ENCODE assay signal across 8 cellular contexts in the genomic region with DNA sequence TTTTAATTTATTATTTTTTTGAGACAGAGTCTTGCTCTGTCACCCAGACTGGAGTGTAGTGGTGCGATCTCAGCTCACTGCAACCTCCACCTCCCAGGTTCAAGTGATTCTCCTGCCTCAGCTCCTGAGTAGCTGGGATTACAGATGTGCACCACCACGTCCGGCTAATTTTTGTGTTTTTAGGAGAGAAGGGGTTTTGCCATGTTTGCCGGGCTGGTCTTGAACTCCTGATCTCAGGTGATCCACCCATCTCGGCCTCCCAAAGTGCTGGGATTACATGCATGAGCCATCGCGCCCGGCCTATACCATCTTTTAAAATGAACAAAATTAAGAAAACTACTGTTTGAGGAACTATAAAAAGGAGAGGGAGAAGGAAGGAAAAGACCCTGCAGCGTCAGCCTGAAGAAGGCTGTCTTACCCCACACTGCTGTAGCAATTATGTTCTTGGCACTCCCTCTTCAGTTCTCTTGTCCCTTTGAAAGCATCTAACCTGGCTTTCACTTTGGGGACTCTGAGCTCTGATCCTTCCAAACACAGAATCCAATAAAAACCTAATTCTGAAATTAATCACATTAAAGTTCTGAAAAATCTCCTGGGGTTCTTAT. TPM values are rescaled to one million over a fixed set of nuclear protein-coding genes. Genes with fewer than 3 reads are reported as not detected.
DNase-seq lines count a peak whose midpoint lies in the region; ATAC-seq and TF ChIP-seq lines count a peak whose summit lies in the region.
"Not testable (repeated sequence)": the region's sequence is repeated elsewhere in the genome, so short reads cannot be mapped to it uniquely, and the experiment has no call there.

No MANE protein-coding gene starts in this region.

- peak overlapping the region in 1 of 2 experiments; percentile 70; a peak in 3 of 5 replicates for H3K4me3 Mint-ChIP-seq in H9
- H3K4me3 Mint-ChIP-seq in activated CD4-positive, alpha-beta memory T cell treated with anti-CD3 and anti-CD28 coated beads for 36 hours: not testable (repeated sequence)
- peak overlapping the region in 5 of 10 donors; percentile 29 to 42 (median 34) for H3K4me3 Mint-ChIP-seq in naive thymus-derived CD4-positive, alpha-beta T cell

- ATAC-seq in heart left ventricle; naive thymus-derived CD4-positive, alpha-beta T cell: not testable (repeated sequence)

- H3K79me2 ChIP-seq in H9 (ENCODE audit: insufficient read depth, low read length); OCI-LY3 (ENCODE audit: low read length): not testable (repeated sequence)
- H3K79me2 ChIP-seq in mammary epithelial cell (ENCODE audit: insufficient read depth, low read length): peaks cover 34% of the 10 kb centered on the region

- WGBS in H9 (ENCODE audit: extremely low coverage, insufficient read length, low lambda C conversion rate): no CpG with 5 or more reads among the region's 9 CpGs
- WGBS in mammary epithelial cell (ENCODE audit: low coverage, missing lambda C conversion rate): 80% methylated on average over 9 of the region's 9 CpGs
- WGBS in heart left ventricle, 4 donors: 90 to 95% (median 92%) methylated on average over 9 of the region's 9 CpGs
- WGBS in spleen, 5 donors: 49 to 85% (median 62%) methylated on average over 9 of the region's 9 CpGs
- WGBS in urinary bladder: 82% methylated on average over 9 of the region's 9 CpGs

- not testable (repeated sequence) for H4K91ac ChIP-seq in H9 (ENCODE audit: insufficient read length, low read depth, low read length)

- H2AK5ac ChIP-seq in H9 (ENCODE audit: insufficient read length, low read length): not testable (repeated sequence)

- not testable (repeated sequence) for H2BK5ac ChIP-seq in H9 (ENCODE audit: insufficient read length, low read length)

- in situ Hi-C loops in mammary epithelial cell (cut with MboI; ENCODE audit: low sequenced_read_pairs in 2 of 2): not testable (repeated sequence)

- H3K9me3 Mint-ChIP-seq in H9; activated CD4-positive, alpha-beta memory T cell treated with anti-CD3 and anti-CD28 coated beads for 36 hours; naive thymus-derived CD4-positive, alpha-beta T cell: not testable (repeated sequence)

- not testable (repeated sequence) for H3K36me3 ChIP-seq in OCI-LY3 (replicated peaks; ENCODE audit: low read depth, low read length); mammary epithelial cell (ENCODE audit: insufficient read depth, low read length); heart left ventricle; naive thymus-derived CD4-positive, alpha-beta T cell (ENCODE audit: control insufficient read depth in 2 of 3, insufficient read depth in 3 of 3, low read length in 3 of 3); spleen; urinary bladder (ENCODE audit: insufficient read depth)

- not testable (repeated sequence) for H2BK15ac ChIP-seq in H9 (ENCODE audit: low read depth, low read length)

- not testable (repeated sequence) for H4K8ac ChIP-seq in H9 (replicated peaks; ENCODE audit: insufficient read length, low read depth, low read length)

- peaks cover 46 to 53% of the 10 kb centered on the region in 2 experiments for H3K4me1 Mint-ChIP-seq in H9
- peaks cover 58% of the 10 kb centered on the region for H3K4me1 Mint-ChIP-seq in activated CD4-positive, alpha-beta memory T cell treated with anti-CD3 and anti-CD28 coated beads for 36 hours (ENCODE audit: low read depth)
- H3K4me1 Mint-ChIP-seq in naive thymus-derived CD4-positive, alpha-beta T cell: peaks cover 11 to 60% (median 52%) of the 10 kb centered on the region in 7 donors

- H3T11ph ChIP-seq in H9 (ENCODE audit: low read length): not testable (repeated sequence)

- not testable (repeated sequence) for DNase-seq in H9; activated CD4-positive, alpha-beta memory T cell treated with anti-CD3 and anti-CD28 coated beads for 36 hours; mammary epithelial cell; heart left ventricle; naive thymus-derived CD4-positive, alpha-beta T cell; spleen

- H3K23ac ChIP-seq in H9 (ENCODE audit: insufficient read length, low read depth, low read length): not testable (repeated sequence)

- not testable (repeated sequence) for BruUV-seq in mammary epithelial cell (replicated peaks; lab: Mats Ljungman, UMichigan)

- not testable (repeated sequence) for H3K4me2 ChIP-seq in H9 (ENCODE audit: insufficient read depth, insufficient read length, low read length); OCI-LY3 (ENCODE audit: low read length)
- H3K4me2 ChIP-seq in mammary epithelial cell (ENCODE audit: insufficient read depth, low read depth, low read length): peak overlapping the region; percentile 69

- H3K27me3 ChIP-seq in H9 (ENCODE audit: insufficient read depth, low read length); OCI-LY3 (ENCODE audit: low read depth, low read length); mammary epithelial cell (ENCODE audit: insufficient read depth, low read length); heart left ventricle; naive thymus-derived CD4-positive, alpha-beta T cell (ENCODE audit: control insufficient read depth in 2 of 2, insufficient read depth in 2 of 2, low read length in 2 of 2); spleen (replicated peaks in 1 of 7): not testable (repeated sequence)

- not testable (repeated sequence) for H4K20me1 ChIP-seq in H9 (ENCODE audit: control insufficient read depth, insufficient read depth, insufficient read length); OCI-LY3 (ENCODE audit: insufficient read depth, low read length); mammary epithelial cell (ENCODE audit: insufficient read depth, low read length)

- not testable (repeated sequence) for H2BK12ac ChIP-seq in H9 (ENCODE audit: insufficient read length, low read depth, low read length)

- dilution Hi-C loops in mammary epithelial cell (cut with HindIII; ENCODE audit: low sequenced_read_pairs): not testable (repeated sequence)

- H2BK120ac ChIP-seq in H9 (ENCODE audit: low read depth, low read length, poor library complexity, severe bottlenecking): not testable (repeated sequence)

- H3K27ac ChIP-seq in H9 (ENCODE audit: insufficient read length, low read depth, low read length); naive thymus-derived CD4-positive, alpha-beta T cell (ENCODE audit: low read depth, low read length): not testable (repeated sequence)
- 0 out of 2 replicates have a peak overlapping the region, but pooled peaks have one; percentile 87 for H3K27ac ChIP-seq in OCI-LY3 (ENCODE audit: low read length)
- peak overlapping the region; percentile 87 for H3K27ac ChIP-seq in mammary epithelial cell (ENCODE audit: insufficient read depth, low read depth, low read length)
- H3K27ac ChIP-seq in heart left ventricle: peak overlapping the region in 11 of 12 donors; percentile 93 to 100 (median 99)
- H3K27ac ChIP-seq in spleen: peak overlapping the region in 7 of 8 donors; percentile 51 to 95 (median 94)
- peak overlapping the region; percentile 54 for H3K27ac ChIP-seq in urinary bladder (ENCODE audit: low read depth)

- TF ChIP-seq POLR2A in heart left ventricle (IDR thresholded peaks at IDR 0.05); spleen (IDR thresholded peaks at IDR 0.05): not testable (repeated sequence)

- not testable (repeated sequence) for H3K9ac ChIP-seq in H9 (ENCODE audit: extremely low read depth, insufficient read length, low read length); OCI-LY3 (ENCODE audit: low read length)
- peak overlapping the region; percentile 30 for H3K9ac ChIP-seq in mammary epithelial cell (ENCODE audit: insufficient read depth, low read length)

- H4K5ac ChIP-seq in H9 (ENCODE audit: insufficient read length, low read depth, low read length): not testable (repeated sequence)

- H3K27me3 Mint-ChIP-seq in H9 (ENCODE audit: low read depth); activated CD4-positive, alpha-beta memory T cell treated with anti-CD3 and anti-CD28 coated beads for 36 hours; naive thymus-derived CD4-positive, alpha-beta T cell: not testable (repeated sequence)

- H3K18ac ChIP-seq in H9 (ENCODE audit: insufficient read length, low read depth, low read length): not testable (repeated sequence)

- not testable (repeated sequence) for H3K9me3 ChIP-seq in H9 (ENCODE audit: control insufficient read depth, low read depth, low read length); OCI-LY3 (ENCODE audit: insufficient read depth, low read length); mammary epithelial cell (replicated peaks; ENCODE audit: insufficient read depth, low read length); heart left ventricle; naive thymus-derived CD4-positive, alpha-beta T cell (ENCODE audit: control insufficient read depth in 2 of 3, low read length in 3 of 3); spleen

- not testable (repeated sequence) for TF ChIP-seq CTCF in H9 (conservative IDR thresholded peaks at IDR 0.05); OCI-LY3 (IDR thresholded peaks at IDR 0.05; ENCODE audit: low read depth, low read length); mammary epithelial cell (conservative IDR thresholded peaks at IDR 0.05 in 1 of 2, IDR thresholded peaks at IDR 0.05 in 1 of 2; ENCODE audit: extremely low read depth in 1 of 2, insufficient read depth in 1 of 2, low read depth in 1 of 2, low read length in 2 of 2); heart left ventricle (IDR thresholded peaks at IDR 0.05); spleen (IDR thresholded peaks at IDR 0.05 in 8 of 11, conservative IDR thresholded peaks at IDR 0.05 in 3 of 11)

- H2BK20ac ChIP-seq in H9 (ENCODE audit: low read depth, low read length, poor library complexity, severe bottlenecking): not testable (repeated sequence)

- intact Hi-C loops in activated CD4-positive, alpha-beta memory T cell treated with anti-CD3 and anti-CD28 coated beads for 36 hours (cut with micrococcal nuclease): loop anchor here (2.0 to 10.0 kb wide), 5 partner anchors 17 to 1141 kb away; partner anchors contain the start of genes BRD2, GPSM3, LSM2 and LTA
- intact Hi-C loops in mammary epithelial cell (cut with micrococcal nuclease): not testable (repeated sequence)
- intact Hi-C loops in heart left ventricle (cut with DNase I) (loop anchor here in 1 of 10 donors (5.0 kb wide), 1 partner anchor 91 kb away; no protein-coding TSS in a partner anchor), spleen (cut with DNase I; ENCODE audit: low total_unique reads) (loop anchor here (10.0 kb wide), 1 partner anchor 89 kb away; the partner anchor contains the start of gene CLIC1)
- intact Hi-C loops in naive thymus-derived CD4-positive, alpha-beta T cell (cut with micrococcal nuclease): loop anchor here in 1 of 2 donors (10.0 kb wide), 1 partner anchor 371 kb away; the partner anchor contains the start of genes GPSM3 and PBX2

- not testable (repeated sequence) for H3K14ac ChIP-seq in H9 (ENCODE audit: insufficient read depth, low read length)

- POLR2A ChIA-PET in activated CD4-positive, alpha-beta memory T cell treated with anti-CD3 and anti-CD28 coated beads for 36 hours (lab: Charles Lee): interaction anchor here (2.2 kb wide), 1 partner anchor 10 kb away, joined by 12 read pairs; no protein-coding TSS in a partner anchor
- POLR2A ChIA-PET in naive thymus-derived CD4-positive, alpha-beta T cell (lab: Charles Lee): interaction anchor here (0.6 to 1.7 kb wide), 3 partner anchors 12 to 86 kb away, joined by 3 to 5 read pairs (median 4); no protein-coding TSS in a partner anchor

- CTCF ChIA-PET in activated CD4-positive, alpha-beta memory T cell treated with anti-CD3 and anti-CD28 coated beads for 36 hours (lab: Charles Lee): interaction anchor here (1.0 kb wide), 1 partner anchor 9 kb away, joined by 3 read pairs; no protein-coding TSS in a partner anchor
- CTCF ChIA-PET in mammary epithelial cell (lab: Charles Lee; ENCODE audit: low non-redundant PET): not testable (repeated sequence)
- CTCF ChIA-PET in naive thymus-derived CD4-positive, alpha-beta T cell (lab: Charles Lee): interaction anchor here (1.3 kb wide), 1 partner anchor 94 kb away, joined by 6 read pairs; the partner anchor contains the start of gene DDAH2

- H3K23me2 ChIP-seq in H9 (ENCODE audit: insufficient read length, low read depth, low read length, poor library complexity, severe bottlenecking): peaks cover 20% of the 10 kb centered on the region

- H2AFZ ChIP-seq in H9 (ENCODE audit: low read length); OCI-LY3 (ENCODE audit: low read depth, low read length); mammary epithelial cell (ENCODE audit: low read depth, low read length): not testable (repeated sequence)

- H3K27ac Mint-ChIP-seq in H9: peak overlapping the region; percentile 26 to 85 (median 55); a peak in 5 of 7 replicates
- peak overlapping the region; percentile 47 for H3K27ac Mint-ChIP-seq in activated CD4-positive, alpha-beta memory T cell treated with anti-CD3 and anti-CD28 coated beads for 36 hours
- H3K27ac Mint-ChIP-seq in naive thymus-derived CD4-positive, alpha-beta T cell: peak overlapping the region in 6 of 9 donors; percentile 28 to 93 (median 46)

- not testable (repeated sequence) for H3K4me3 ChIP-seq in OCI-LY3 (ENCODE audit: low read length); mammary epithelial cell (replicated peaks in 1 of 3; ENCODE audit: insufficient read depth in 1 of 3, low read depth in 2 of 3, low read length in 3 of 3); naive thymus-derived CD4-positive, alpha-beta T cell (ENCODE audit: low read length); urinary bladder (ENCODE audit: low read depth, low read length)
- H3K4me3 ChIP-seq in heart left ventricle (peak overlapping the region in 1 of 12 donors; percentile 63), spleen (peak overlapping the region in 1 of 8 donors; percentile 51)

- H3K4ac ChIP-seq in H9 (ENCODE audit: low read depth, low read length): not testable (repeated sequence)

- not testable (repeated sequence) for H3K4me1 ChIP-seq in H9 (ENCODE audit: insufficient read depth, low read length); urinary bladder (ENCODE audit: insufficient read depth)
- peaks cover 26% of the 10 kb centered on the region for H3K4me1 ChIP-seq in OCI-LY3 (ENCODE audit: low read length)
- H3K4me1 ChIP-seq in mammary epithelial cell (ENCODE audit: insufficient read depth, low read length): peaks cover 49% of the 10 kb centered on the region
- H3K4me1 ChIP-seq in heart left ventricle: peaks cover 0 to 65% (median 43%) of the 10 kb centered on the region in 12 donors
- H3K4me1 ChIP-seq in naive thymus-derived CD4-positive, alpha-beta T cell (ENCODE audit: control insufficient read depth in 2 of 2, insufficient read depth in 2 of 2, low read length in 2 of 2): peaks cover 18 to 22% of the 10 kb centered on the region in 2 donors
- H3K4me1 ChIP-seq in spleen: peaks cover 34 to 80% (median 62%) of the 10 kb centered on the region in 6 donors

- not testable (repeated sequence) for H3K36me3 Mint-ChIP-seq in H9 (ENCODE audit: insufficient read depth in 1 of 3, low read depth in 3 of 3); activated CD4-positive, alpha-beta memory T cell treated with anti-CD3 and anti-CD28 coated beads for 36 hours; naive thymus-derived CD4-positive, alpha-beta T cell

- H3K56ac ChIP-seq in H9 (ENCODE audit: insufficient read length, low read depth, low read length): not testable (repeated sequence)

- not testable (repeated sequence) for H3K79me1 ChIP-seq in H9 (ENCODE audit: insufficient read depth, low read depth, low read length, poor library complexity, severe bottlenecking)

RNA-seq across cellular contexts. Expression of gene HSPA1B, which starts 3.8 kb away (rescaled TPM):
- 85.1 and 90.5 TPM in 2 replicates for total RNA-seq in H9 (2021)
- 10 to 100 TPM; 59.5 to 62.3 TPM for total RNA-seq in activated CD4-positive, alpha-beta memory T cell treated with anti-CD3 and anti-CD28 coated beads for 36 hours
- total RNA-seq in mammary epithelial cell: 10 to 100 TPM; 60.8 to 74.8 TPM
- polyA plus RNA-seq in mammary epithelial cell: 32.3 TPM
- 66.4 TPM for polyA minus RNA-seq in mammary epithelial cell
- 100 to 1,000 TPM; 120 to 306 (median 146) TPM for total RNA-seq in heart left ventricle
- polyA plus RNA-seq in heart left ventricle: 100 to 1,000 TPM in 1 of 2 donors, 10 to 100 TPM in 1; 35.2 to 149 TPM
- 10 to 100 TPM in 4 of 5 experiments, 1 to 10 TPM in 1; 8.6 to 68.9 (median 28.9) TPM for total RNA-seq in naive thymus-derived CD4-positive, alpha-beta T cell
- polyA plus RNA-seq in naive thymus-derived CD4-positive, alpha-beta T cell: 1 to 10 TPM; 2.8 to 3.6 TPM
- 100 to 1,000 TPM in 1 of 7 donors, 10 to 100 TPM in 6; 40.4 to 372 (median 48.3) TPM for total RNA-seq in spleen
- 10 to 100 TPM in 1 of 3 donors, 1 to 10 TPM in 2; 7.4 to 20.6 (median 8.7) TPM for polyA plus RNA-seq in spleen
- 137 TPM for total RNA-seq in urinary bladder
- 269 TPM for polyA plus RNA-seq in urinary bladder

RNA-seq across cellular contexts. Expression of gene HSPA1A, which starts 8.4 kb away (rescaled TPM):
- 51.2 and 51.7 TPM in 2 replicates for total RNA-seq in H9 (2021)
- 10 to 100 TPM; 68.5 to 69.9 TPM for total RNA-seq in activated CD4-positive, alpha-beta memory T cell treated with anti-CD3 and anti-CD28 coated beads for 36 hours
- total RNA-seq in mammary epithelial cell: 10 to 100 TPM; 67.8 to 99.5 TPM
- polyA plus RNA-seq in mammary epithelial cell: 103 TPM
- polyA minus RNA-seq in mammary epithelial cell: 93.6 TPM
- 100 to 1,000 TPM; 169 to 412 (median 197) TPM for total RNA-seq in heart left ventricle
- polyA plus RNA-seq in heart left ventricle: 100 to 1,000 TPM; 157 to 179 TPM
- 100 to 1,000 TPM in 1 of 5 experiments, 10 to 100 TPM in 3, 1 to 10 TPM in 1; 6.7 to 125 (median 30.3) TPM for total RNA-seq in naive thymus-derived CD4-positive, alpha-beta T cell
- polyA plus RNA-seq in naive thymus-derived CD4-positive, alpha-beta T cell: 10 to 100 TPM; 26.0 to 52.5 TPM
- 100 to 1,000 TPM in 6 of 7 donors, 10 to 100 TPM in 1; 97.7 to 384 (median 127) TPM for total RNA-seq in spleen
- 10 to 100 TPM; 16.4 to 58.5 (median 27.7) TPM for polyA plus RNA-seq in spleen
- total RNA-seq in urinary bladder: 152 TPM
- polyA plus RNA-seq in urinary bladder: 374 TPM

RNA-seq across cellular contexts. Expression of gene HSPA1L, which starts 8.6 kb away (rescaled TPM):
- total RNA-seq in H9 (2021): 1.6 and 2.5 TPM in 2 replicates
- total RNA-seq in activated CD4-positive, alpha-beta memory T cell treated with anti-CD3 and anti-CD28 coated beads for 36 hours: 1 to 10 TPM; 2.0 TPM
- total RNA-seq in mammary epithelial cell: under 1 TPM; 0.42 to 0.83 TPM
- polyA plus RNA-seq in mammary epithelial cell: 0.36 TPM
- polyA minus RNA-seq in mammary epithelial cell: not detected
- total RNA-seq in heart left ventricle: 1 to 10 TPM; 1.3 to 3.6 (median 1.8) TPM
- 1 to 10 TPM in 1 of 2 donors, under 1 TPM in 1; 0.95 to 1.9 TPM for polyA plus RNA-seq in heart left ventricle
- total RNA-seq in naive thymus-derived CD4-positive, alpha-beta T cell: 1 to 10 TPM; 3.3 to 5.5 (median 4.7) TPM
- polyA plus RNA-seq in naive thymus-derived CD4-positive, alpha-beta T cell: 1 to 10 TPM; 2.3 to 3.6 TPM
- 1 to 10 TPM; 2.6 to 3.7 (median 3.1) TPM for total RNA-seq in spleen
- polyA plus RNA-seq in spleen: 1 to 10 TPM in 2 of 3 donors, under 1 TPM in 1; 0.93 to 1.9 (median 1.0) TPM
- total RNA-seq in urinary bladder: 2.5 TPM
- 2.9 TPM for polyA plus RNA-seq in urinary bladder

RNA-seq across cellular contexts. Expression of gene LSM2, which starts 16.9 kb away (rescaled TPM):
- 114 and 123 TPM in 2 replicates for total RNA-seq in H9 (2021)
- 100 to 1,000 TPM; 142 to 143 TPM for total RNA-seq in activated CD4-positive, alpha-beta memory T cell treated with anti-CD3 and anti-CD28 coated beads for 36 hours
- total RNA-seq in mammary epithelial cell: 10 to 100 TPM; 23.8 to 55.0 TPM
- 109 TPM for polyA plus RNA-seq in mammary epithelial cell
- 105 TPM for polyA minus RNA-seq in mammary epithelial cell
- total RNA-seq in heart left ventricle: 10 to 100 TPM; 22.9 to 37.4 (median 25.9) TPM
- 10 to 100 TPM; 27.5 to 64.7 TPM for polyA plus RNA-seq in heart left ventricle
- 10 to 100 TPM; 22.9 to 94.5 (median 29.2) TPM for total RNA-seq in naive thymus-derived CD4-positive, alpha-beta T cell
- polyA plus RNA-seq in naive thymus-derived CD4-positive, alpha-beta T cell: 10 to 100 TPM; 58.9 to 67.9 TPM
- 10 to 100 TPM; 35.9 to 54.4 (median 42.9) TPM for total RNA-seq in spleen
- 10 to 100 TPM; 74.5 to 98.9 (median 80.4) TPM for polyA plus RNA-seq in spleen
- 22.5 TPM for total RNA-seq in urinary bladder
- 69.4 TPM for polyA plus RNA-seq in urinary bladder

RNA-seq across cellular contexts. Expression of gene VARS1, which starts 28.1 kb away (rescaled TPM):
- total RNA-seq in H9 (2021) (148 and 154 TPM in 2 replicates), mammary epithelial cell (100 to 1,000 TPM in 1 of 2 donors, 10 to 100 TPM in 1; 71.8 to 131 TPM), heart left ventricle (10 to 100 TPM; 18.6 to 61.8 (median 26.1) TPM), spleen (10 to 100 TPM; 32.4 to 97.3 (median 62.5) TPM), urinary bladder (16.7 TPM)
- total RNA-seq in activated CD4-positive, alpha-beta memory T cell treated with anti-CD3 and anti-CD28 coated beads for 36 hours: 100 to 1,000 TPM; 141 to 153 TPM
- polyA plus RNA-seq in mammary epithelial cell (51.9 TPM), heart left ventricle (10 to 100 TPM; 21.9 to 54.6 TPM), spleen (10 to 100 TPM; 31.1 to 49.0 (median 38.3) TPM), urinary bladder (34.4 TPM)
- 243 TPM for polyA minus RNA-seq in mammary epithelial cell
- total RNA-seq in naive thymus-derived CD4-positive, alpha-beta T cell: 10 to 100 TPM; 34.3 to 84.2 (median 53.2) TPM
- 10 to 100 TPM; 32.2 to 44.8 TPM for polyA plus RNA-seq in naive thymus-derived CD4-positive, alpha-beta T cell
